17 cellular contexts compared by ENCODE assay signal in genomic region chr1:29499101-29499650, GRCh38.
A peak's percentile ranks its signal among the peaks of the same experiment; 100 is the strongest.
DNase-seq lines count a peak whose midpoint lies in the region; FAIRE-seq and TF ChIP-seq lines count a peak whose summit lies in the region.
"Had no signal": no experiment of that assay in that cellular context is flagged by ENCODE, and none has a peak within 500 bp of the region (broad histone marks: within the 10 kb centered on the region; RNA-seq: fewer than 3 reads in every experiment).

No MANE protein-coding gene starts in this region.

- peaks cover 0 to 10% of the 10 kb centered on the region in 2 donors for H3K9me3 ChIP-seq in neuronal stem cell (replicated peaks in 1 of 2; ENCODE audit: control insufficient read depth in 2 of 2, insufficient read depth in 1 of 2, low read depth in 1 of 2, low read length in 2 of 2)
- H3K9me3 ChIP-seq in testis = no peaks in the 10 kb centered on the region

- H3K4ac ChIP-seq in neuronal stem cell (ENCODE audit: low read length) = no peak overlapping the region

- no peak overlapping the region for H4K91ac ChIP-seq in neuronal stem cell (ENCODE audit: low read depth, low read length, poor library complexity)

- H3K27me3 ChIP-seq in bronchial epithelial cell (ENCODE audit: control insufficient read depth, insufficient read depth, low read length) (peaks cover 2% of the 10 kb centered on the region), neuronal stem cell (ENCODE audit: control insufficient read depth in 3 of 3, insufficient read depth in 3 of 3, low read depth in 1 of 3, low read length in 3 of 3) (no peaks in the 10 kb centered on the region), testis (no peaks in the 10 kb centered on the region)

- no peak overlapping the region for H3K14ac ChIP-seq in neuronal stem cell (ENCODE audit: low read length)

- DNase-seq in activated effector memory CD4-positive, alpha-beta T cell treated with anti-CD3 and anti-CD28 coated beads, Interleukin-2, amount 50 U/mL, for 16 hours = peak; percentile 28
- no peak for DNase-seq in activated effector memory CD4-positive, alpha-beta T cell treated with Interleukin-2 at 50 U/mL for 16 hours
- no peak for DNase-seq in bronchial epithelial cell (ENCODE audit: low read depth)
- no peak for DNase-seq in neuronal stem cell (ENCODE audit: low spot score)
- peak; percentile 4 for DNase-seq in testis
- DNase-seq in NCI-H1105 treated with DMSO at 0.1 percent for 48 hours (lab: John Stamatoyannopoulos, UW) = no peak
- DNase-seq in DMS114 treated with DMSO at 0.1 percent for 48 hours (lab: John Stamatoyannopoulos, UW; ENCODE audit: unreplicated experiment) = no peak
- no peak for DNase-seq in NCI-H510A (lab: John Stamatoyannopoulos, UW)
- DNase-seq: 8988T, DND-41, KBM-7, NCI-H1105, NCI-H1694, NCI-H510A treated with DMSO at 0.1 percent for 48 hours, NCI-H774, OCI-M1, SHP77 treated with DMSO at 0.1 percent for 48 hours had no signal

- H2BK12ac ChIP-seq in neuronal stem cell (ENCODE audit: low read length) = peak overlapping the region; percentile 89

- H3K27ac ChIP-seq in neuronal stem cell (replicated peaks; ENCODE audit: low read length) (no peak overlapping the region), testis (no peak overlapping the region)

- no peak overlapping the region for H3K4me2 ChIP-seq in neuronal stem cell (ENCODE audit: insufficient read depth, low read length, poor library complexity, severe bottlenecking)

- no CpG with 5 or more reads among the region's 9 CpGs for WGBS in neuronal stem cell (ENCODE audit: extremely low coverage in 2 of 2, insufficient read length in 2 of 2, insufficient replicate concordance in 1 of 2), 2 donors
- WGBS in testis, 2 donors = 84 to 91% methylated on average over 9 of the region's 9 CpGs

- peak overlapping the region; percentile 30 for H2AK5ac ChIP-seq in neuronal stem cell (ENCODE audit: low read depth, low read length)

- H2AFZ ChIP-seq in neuronal stem cell (ENCODE audit: low read length) = no peak overlapping the region

- H2BK5ac ChIP-seq in neuronal stem cell (ENCODE audit: low read length) = no peak overlapping the region

- H3K4me1 ChIP-seq in neuronal stem cell (ENCODE audit: control insufficient read depth in 2 of 2, insufficient read depth in 1 of 2, low read depth in 1 of 2, low read length in 2 of 2) (peaks cover 12 to 16% of the 10 kb centered on the region in 2 donors), testis (no peaks in the 10 kb centered on the region)

- no peak overlapping the region for H3K23ac ChIP-seq in neuronal stem cell (ENCODE audit: low read depth, low read length, poor library complexity)

- H3K9ac ChIP-seq in neuronal stem cell (ENCODE audit: low read depth, low read length, poor library complexity) = no peak overlapping the region

- peak overlapping the region; percentile 77 for H3K18ac ChIP-seq in neuronal stem cell (ENCODE audit: low read length)

- FAIRE-seq in bronchial epithelial cell (lab: Jason Lieb, UNC) = peak; percentile 7

- no peaks in the 10 kb centered on the region for H3K79me1 ChIP-seq in neuronal stem cell (ENCODE audit: low read depth, low read length)

- H3K4me3 ChIP-seq in bronchial epithelial cell (ENCODE audit: low read depth, low read length) = no peak overlapping the region
- no peak overlapping the region for H3K4me3 ChIP-seq in neuronal stem cell (ENCODE audit: low read length in 2 of 2)
- no peak overlapping the region for H3K4me3 ChIP-seq in testis

- no peak overlapping the region for H2BK15ac ChIP-seq in neuronal stem cell (ENCODE audit: low read length)

- TF ChIP-seq POLR2A in testis (IDR thresholded peaks at IDR 0.05) = no peak

- intact Hi-C loops in testis (cut with DNase I; ENCODE audit: low total_unique reads) = no loop called here

- H4K8ac ChIP-seq in neuronal stem cell (ENCODE audit: low read depth, low read length) = no peak overlapping the region

- TF ChIP-seq CTCF in bronchial epithelial cell (IDR thresholded peaks at IDR 0.05; ENCODE audit: insufficient read depth, low read length, severe bottlenecking) = no peak
- TF ChIP-seq CTCF in testis (IDR thresholded peaks at IDR 0.05) = no peak

- H3K36me3 ChIP-seq in bronchial epithelial cell (ENCODE audit: control insufficient read depth, insufficient read depth, low read length) (no peaks in the 10 kb centered on the region), neuronal stem cell (replicated peaks in 1 of 2; ENCODE audit: control insufficient read depth in 2 of 2, insufficient read depth in 2 of 2, low read length in 2 of 2) (no peaks in the 10 kb centered on the region), testis (ENCODE audit: low read depth, missing control alignments) (no peaks in the 10 kb centered on the region)

- H2BK120ac ChIP-seq in neuronal stem cell (ENCODE audit: low read depth, low read length) = no peak overlapping the region

Comparison
In these comparisons a context has a peak if more than half of its experiments do, and no peak if none do; other contexts are left out.
1. DNase-seq: peak in activated effector memory CD4-positive, alpha-beta T cell treated with anti-CD3 and anti-CD28 coated beads, Interleukin-2, amount 50 U/mL, for 16 hours (single experiment) and testis (single experiment); none in activated effector memory CD4-positive, alpha-beta T cell treated with Interleukin-2 at 50 U/mL for 16 hours (single experiment), bronchial epithelial cell (single experiment), neuronal stem cell (single experiment), NCI-H1105 treated with DMSO at 0.1 percent for 48 hours (single experiment), DMS114 treated with DMSO at 0.1 percent for 48 hours (single experiment) and NCI-H510A (single experiment).